In genomic region chr2:71069376-71069775, GRCh38 we compare ENCODE assay signal across 8 cellular contexts. TPM values are rescaled to one million over a fixed set of nuclear protein-coding genes. Genes with fewer than 3 reads are reported as not detected.
DNase-seq lines count a peak whose midpoint lies in the region; ATAC-seq and TF ChIP-seq lines count a peak whose summit lies in the region.

No MANE protein-coding gene starts in this region.

- H3K4me1 ChIP-seq in iPS-18a (ENCODE audit: control insufficient read depth, low read depth, low read length) (no peaks in the 10 kb centered on the region), thyroid gland (peaks cover 21 to 24% of the 10 kb centered on the region in 2 donors)

- intact Hi-C loops in thyroid gland (cut with DNase I): no loop called here

- H3K36me3 ChIP-seq in iPS-18a (ENCODE audit: control insufficient read depth, low read depth, low read length) (peaks cover 19% of the 10 kb centered on the region), thyroid gland (peaks cover 2 to 17% of the 10 kb centered on the region in 2 donors)

- TF ChIP-seq POLR2A in thyroid gland (IDR thresholded peaks at IDR 0.05): no peak

- H3K36me3 Mint-ChIP-seq in activated T-helper 17 cell treated with anti-CD3 and anti-CD28 coated beads, Interleukin-2, amount 50 U/mL, for 72 hours (ENCODE audit: low read depth): peaks cover 42% of the 10 kb centered on the region
- H3K36me3 Mint-ChIP-seq in stimulated activated naive B cell treated with anti-CD40 and anti-IgM and Interleukin-4, amounts not matched to agents 10 μg/mL and 1 μg/mL and 100 μg/mL, for 72 hours: peaks cover 20 to 46% of the 10 kb centered on the region in 2 donors

- no peak for TF ChIP-seq CTCF in thyroid gland (IDR thresholded peaks at IDR 0.05)

- H3K4me3 Mint-ChIP-seq in activated T-helper 17 cell treated with anti-CD3 and anti-CD28 coated beads, Interleukin-2, amount 50 U/mL, for 72 hours: peak overlapping the region; percentile 95
- peak overlapping the region; percentile 91 to 93 for H3K4me3 Mint-ChIP-seq in stimulated activated naive B cell treated with anti-CD40 and anti-IgM and Interleukin-4, amounts not matched to agents 10 μg/mL and 1 μg/mL and 100 μg/mL, for 72 hours

- peak overlapping the region; percentile 96 for H3K27ac Mint-ChIP-seq in activated T-helper 17 cell treated with anti-CD3 and anti-CD28 coated beads, Interleukin-2, amount 50 U/mL, for 72 hours
- H3K27ac Mint-ChIP-seq in stimulated activated naive B cell treated with anti-CD40 and anti-IgM and Interleukin-4, amounts not matched to agents 10 μg/mL and 1 μg/mL and 100 μg/mL, for 72 hours: peak overlapping the region; percentile 99

- H3K27ac ChIP-seq in iPS-18a (ENCODE audit: low read length): no peak overlapping the region
- no peak overlapping the region for H3K27ac ChIP-seq in thyroid gland

- H3K4me3 ChIP-seq in iPS-18a (ENCODE audit: low read length) (peak overlapping the region; percentile 96), thyroid gland (replicated peaks in 1 of 3) (peak overlapping the region in 1 of 3 donors; percentile 62)

- peak overlapping the region; percentile 71 for H3K9ac ChIP-seq in iPS-18a (ENCODE audit: low read length)

- H3K9me3 Mint-ChIP-seq in activated T-helper 17 cell treated with anti-CD3 and anti-CD28 coated beads, Interleukin-2, amount 50 U/mL, for 72 hours: no peaks in the 10 kb centered on the region
- H3K9me3 Mint-ChIP-seq in stimulated activated naive B cell treated with anti-CD40 and anti-IgM and Interleukin-4, amounts not matched to agents 10 μg/mL and 1 μg/mL and 100 μg/mL, for 72 hours: no peaks in the 10 kb centered on the region

- H3K27me3 Mint-ChIP-seq in activated T-helper 17 cell treated with anti-CD3 and anti-CD28 coated beads, Interleukin-2, amount 50 U/mL, for 72 hours: no peaks in the 10 kb centered on the region
- H3K27me3 Mint-ChIP-seq in stimulated activated naive B cell treated with anti-CD40 and anti-IgM and Interleukin-4, amounts not matched to agents 10 μg/mL and 1 μg/mL and 100 μg/mL, for 72 hours: no peaks in the 10 kb centered on the region

- H3K9me3 ChIP-seq in iPS-18a (ENCODE audit: control insufficient read depth, low read depth, low read length) (no peaks in the 10 kb centered on the region), thyroid gland (no peaks in the 10 kb centered on the region)

- no peak for ATAC-seq in activated T-helper 17 cell treated with anti-CD3 and anti-CD28 coated beads, Interleukin-2, amount 50 U/mL, for 72 hours (replicated peaks)
- ATAC-seq in stimulated activated naive B cell treated with anti-CD40 and anti-IgM and Interleukin-4, amounts not matched to agents 10 μg/mL and 1 μg/mL and 100 μg/mL, for 72 hours (replicated peaks): no peak
- ATAC-seq in GM18867 (IDR thresholded peaks at IDR 0.05; ENCODE audit: unreplicated experiment) (no peak), GM21423 (IDR thresholded peaks at IDR 0.05; ENCODE audit: unreplicated experiment) (no peak)

- 49% methylated on average over 5 of the region's 5 CpGs for WGBS in thyroid gland, 2 donors

- H3K27me3 ChIP-seq in iPS-18a (ENCODE audit: control insufficient read depth, insufficient read depth, low read length) (peaks cover 4% of the 10 kb centered on the region), thyroid gland (no peaks in the 10 kb centered on the region)

- DNase-seq in HS-27A (ENCODE audit: low read depth) (peak; percentile 4), superior temporal gyrus (ENCODE audit: extremely low spot score) (no peak), thyroid gland (no peak)
- DNase-seq in stimulated activated naive B cell treated with anti-CD40 and anti-IgM and Interleukin-4, amounts not matched to agents 10 μg/mL and 1 μg/mL and 100 μg/mL, for 72 hours: no peak

- peaks cover 38% of the 10 kb centered on the region for H3K4me1 Mint-ChIP-seq in activated T-helper 17 cell treated with anti-CD3 and anti-CD28 coated beads, Interleukin-2, amount 50 U/mL, for 72 hours
- peaks cover 61 to 85% of the 10 kb centered on the region in 2 donors for H3K4me1 Mint-ChIP-seq in stimulated activated naive B cell treated with anti-CD40 and anti-IgM and Interleukin-4, amounts not matched to agents 10 μg/mL and 1 μg/mL and 100 μg/mL, for 72 hours

RNA-seq across cellular contexts. Expression of gene NAGK, which starts 0.9 kb away (rescaled TPM):
- 10 to 100 TPM; 44.1 to 55.4 TPM for total RNA-seq in activated T-helper 17 cell treated with anti-CD3 and anti-CD28 coated beads, Interleukin-2, amount 50 U/mL, for 72 hours
- 10 to 100 TPM; 40.5 to 88.0 (median 70.0) TPM for total RNA-seq in thyroid gland
